Comparison of ENCODE assay signal across 3 cellular contexts in the genomic region with DNA sequence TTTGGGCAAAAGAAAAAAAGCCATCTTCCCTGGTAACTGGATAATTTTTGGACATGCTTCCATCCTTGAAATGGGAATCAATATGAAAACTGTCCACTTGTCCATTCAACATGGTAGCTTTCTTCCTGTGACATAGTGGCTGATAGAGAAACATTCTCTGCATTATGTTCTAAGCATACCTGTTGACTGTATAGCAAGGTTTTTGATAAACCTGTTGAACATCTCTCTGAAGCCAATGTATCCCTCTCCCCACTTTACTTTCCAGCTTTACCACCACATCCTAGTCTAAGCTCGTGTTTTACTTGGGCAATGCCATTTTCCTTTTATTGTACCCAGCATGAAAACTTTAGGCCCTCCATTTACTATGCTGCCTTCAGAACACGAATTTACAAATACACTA.
"Had no signal": no experiment of that assay in that cellular context is flagged by ENCODE, and none has a peak within 500 bp of the region (broad histone marks: within the 10 kb centered on the region; RNA-seq: fewer than 3 reads in every experiment).

No MANE protein-coding gene starts in this region.

- ATAC-seq: GM12878 had no signal

- DNase-seq: GDM1, GF-D8 had no signal

- H3K4me3 ChIP-seq: GM12878 had no signal
